11 cellular contexts compared by ENCODE assay signal in genomic region chr2:233855345-233855744, GRCh38. TPM values are rescaled to one million over a fixed set of nuclear protein-coding genes. Genes with fewer than 3 reads are reported as not detected.
DNase-seq lines count a peak whose midpoint lies in the region; ATAC-seq and TF ChIP-seq lines count a peak whose summit lies in the region.
"Had no signal": no experiment of that assay in that cellular context is flagged by ENCODE, and none has a peak within 500 bp of the region (broad histone marks: within the 10 kb centered on the region; RNA-seq: fewer than 3 reads in every experiment).

No MANE protein-coding gene starts in this region.

- in situ Hi-C loops in GM23248 (cut with MboI), result no loop called here

- TF ChIP-seq CTCF in 22Rv1 (IDR thresholded peaks at IDR 0.05), result no peak
- no peak for TF ChIP-seq CTCF in WERI-Rb-1 (IDR thresholded peaks at IDR 0.05; ENCODE audit: low read depth, low read length)

- H3K79me2 ChIP-seq in GM23248 (ENCODE audit: insufficient read depth), result peaks cover 40% of the 10 kb centered on the region

- peaks cover 12% of the 10 kb centered on the region; the same call in 1 of the 2 replicates for H3K4me1 ChIP-seq in GM23248 (ENCODE audit: insufficient read depth)

- no peaks in the 10 kb centered on the region for H3K9me3 ChIP-seq in GM23248 (ENCODE audit: low read depth)
- H3K9me3 ChIP-seq in WERI-Rb-1 (ENCODE audit: severe bottlenecking), result no peaks in the 10 kb centered on the region
- no peaks in the 10 kb centered on the region for H3K9me3 ChIP-seq in iPS-18c (ENCODE audit: control insufficient read depth, insufficient read depth, low read length)
- H3K9me3 ChIP-seq: tibial artery had no signal

- H4K20me1 ChIP-seq in GM23248 (ENCODE audit: insufficient read depth), result no peaks in the 10 kb centered on the region

- peak overlapping the region; percentile 79 for H3K4me2 ChIP-seq in GM23248 (ENCODE audit: unreplicated experiment)

- DNase-seq in GM23248 (no peak), WERI-Rb-1 (no peak), AG08396 (ENCODE audit: low spot score) (no peak), DMS79 (lab: John Stamatoyannopoulos, UW) (no peak)
- DNase-seq: NCI-H1930; stimulated activated CD4-positive, alpha-beta T cell treated with anti-CD3 and anti-CD28 coated beads, Interleukin-4, amount 100 ng/mL, for 1 hour; tibial artery had no signal

- H2AFZ ChIP-seq in GM23248, result peak overlapping the region; percentile 97

- H3K27ac ChIP-seq in 22Rv1 (peak overlapping the region; percentile 74; the same call in 1 of the 2 replicates), GM23248 (0 out of 2 replicates have a peak overlapping the region, but pooled peaks have one; percentile 52), WERI-Rb-1 (peak overlapping the region; percentile 97)

- H3K9me2 ChIP-seq in GM23248 (ENCODE audit: insufficient read depth), result no peaks in the 10 kb centered on the region

- ATAC-seq in HG03159 (IDR thresholded peaks at IDR 0.05; ENCODE audit: unreplicated experiment) (no peak), GM21619 (IDR thresholded peaks at IDR 0.05; ENCODE audit: unreplicated experiment) (no peak)

- H3K27me3 ChIP-seq in GM23248 (replicated peaks; ENCODE audit: insufficient read depth) (no peaks in the 10 kb centered on the region), WERI-Rb-1 (ENCODE audit: insufficient read depth, low read depth, severe bottlenecking) (no peaks in the 10 kb centered on the region)
- H3K27me3 ChIP-seq: tibial artery had no signal

- peak overlapping the region; percentile 95; the same call in 1 of the 2 replicates for H3K4me3 ChIP-seq in GM23248
- H3K4me3 ChIP-seq in WERI-Rb-1 (ENCODE audit: low read depth, low read length), result no peak overlapping the region
- 0 out of 2 replicates have a peak overlapping the region, but pooled peaks have one; percentile 12 for H3K4me3 ChIP-seq in iPS-18c (ENCODE audit: insufficient read depth, low read depth, low read length)

- peaks cover 5% of the 10 kb centered on the region; the same call in 1 of the 2 replicates for H3F3A ChIP-seq in GM23248 (ENCODE audit: insufficient read depth)

- 69 to 77% methylated on average over 5 of the region's 5 CpGs for WGBS in GM23248 (ENCODE audit: low coverage in 1 of 2, low lambda C conversion rate in 2 of 2, missing lambda C conversion rate in 2 of 2), 2 experiments

- H3K9ac ChIP-seq in GM23248, result peak overlapping the region; percentile 80

- H3K36me3 ChIP-seq in GM23248 (ENCODE audit: low read depth), result no peaks in the 10 kb centered on the region
- peaks cover 38% of the 10 kb centered on the region for H3K36me3 ChIP-seq in WERI-Rb-1
- H3K36me3 ChIP-seq: tibial artery had no signal

RNA-seq across cellular contexts. Expression of gene HJURP, which starts 1.0 kb away (rescaled TPM):
- 10.9 and 13.2 TPM in 2 replicates for total RNA-seq in GM23248 (2014; rRNA removed; shearing (Covaris generic))
- polyA plus RNA-seq in GM23248 (2016; fragmentation: Nextera tagmentation; extraction: Ambion mirVana), result 13.5 and 13.9 TPM in 2 replicates
